ENCODE assay signal across 10 cellular contexts in the genomic region with DNA sequence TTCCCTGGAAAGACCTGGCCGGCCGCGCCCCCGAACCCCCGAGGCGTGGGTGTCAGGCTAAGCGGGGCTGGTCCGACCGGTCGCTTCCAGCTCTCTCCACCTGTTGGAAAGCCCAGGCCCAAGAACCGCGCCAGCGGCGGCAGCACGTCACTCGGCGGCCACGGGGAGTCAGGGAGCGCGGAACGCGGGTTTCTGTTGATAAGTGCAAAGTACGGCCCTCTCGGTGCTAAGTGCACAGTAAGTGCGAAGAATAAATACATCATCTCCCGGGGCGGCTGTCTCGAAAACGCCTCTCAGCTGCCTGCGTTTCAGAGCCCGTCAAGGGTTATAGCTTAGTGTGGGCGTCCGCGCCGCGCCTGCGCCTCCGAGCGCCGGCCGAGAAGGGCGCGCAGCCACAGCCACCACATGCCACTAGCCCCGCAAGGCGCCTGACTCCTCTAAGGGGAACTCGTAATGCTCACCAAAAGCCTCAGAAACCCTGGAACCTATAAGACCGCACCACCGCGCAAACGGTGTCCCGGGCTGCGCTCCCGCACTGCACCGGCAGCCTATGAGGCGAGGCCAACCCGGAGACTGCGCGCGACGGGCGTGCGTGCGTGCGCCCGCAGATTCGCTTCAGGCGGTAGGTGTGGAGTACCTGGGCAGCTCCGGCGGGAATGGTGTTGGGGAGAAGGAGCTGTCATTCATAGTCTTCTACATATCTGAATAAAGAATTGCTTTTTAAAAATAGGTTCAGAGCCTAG. TPM values are rescaled to one million over a fixed set of nuclear protein-coding genes. Genes with fewer than 3 reads are reported as not detected.
DNase-seq lines count a peak whose midpoint lies in the region; ATAC-seq and TF ChIP-seq lines count a peak whose summit lies in the region.
"Had no signal": no experiment of that assay in that cellular context is flagged by ENCODE, and none has a peak within 500 bp of the region (broad histone marks: within the 10 kb centered on the region; RNA-seq: fewer than 3 reads in every experiment).

No MANE protein-coding gene starts in this region.

- ATAC-seq in activated CD8-positive, alpha-beta T cell treated with anti-CD3 and anti-CD28 coated beads for 36 hours, result peak; percentile 20
- ATAC-seq in stimulated activated naive B cell treated with anti-CD40 and anti-IgM and Interleukin-4, amounts not matched to agents 10 μg/mL and 1 μg/mL and 100 μg/mL, for 72 hours (replicated peaks), result no peak
- no peak for ATAC-seq in activated T-helper 17 cell treated with anti-CD3 and anti-CD28 coated beads, Interleukin-2, amount 50 U/mL, for 72 hours (replicated peaks)
- no peak for ATAC-seq in HG02610 (IDR thresholded peaks at IDR 0.05; ENCODE audit: unreplicated experiment)

- H3K9ac ChIP-seq in iPS-20b (ENCODE audit: low read depth, low read length), result no peak overlapping the region
- H3K9ac ChIP-seq: BLaER1 treated with 17β-estradiol and CSF1 and Interleukin-3, amounts not matched to agents 10 nM and 100 nM had no signal

- no peak for DNase-seq in T-helper 1 cell
- peak; percentile 21 for DNase-seq in activated CD8-positive, alpha-beta T cell treated with anti-CD3 and anti-CD28 coated beads for 36 hours
- no peak for DNase-seq in stimulated activated naive B cell treated with anti-CD40 and anti-IgM and Interleukin-4, amounts not matched to agents 10 μg/mL and 1 μg/mL and 100 μg/mL, for 72 hours
- no peak for DNase-seq in medulla oblongata (ENCODE audit: extremely low spot score)

- no peaks in the 10 kb centered on the region for H3K36me3 ChIP-seq in iPS-20b (ENCODE audit: insufficient read depth, low read depth, low read length)
- H3K36me3 ChIP-seq: BLaER1 treated with 17β-estradiol and CSF1 and Interleukin-3, amounts not matched to agents 10 nM and 100 nM had no signal

- peaks cover 2% of the 10 kb centered on the region for H3K4me1 Mint-ChIP-seq in T-helper 1 cell treated with Interleukin-12 subunit alpha and Interleukin-12 subunit beta and Interleukin-4 antibody, amounts not matched to agents 30 μg/mL and 1 μg/mL, for 36 hours (ENCODE audit: low read depth)
- no peaks in the 10 kb centered on the region for H3K4me1 Mint-ChIP-seq in activated CD8-positive, alpha-beta T cell treated with anti-CD3 and anti-CD28 coated beads for 36 hours (ENCODE audit: low read depth)
- peaks cover 10 to 25% of the 10 kb centered on the region in 2 donors for H3K4me1 Mint-ChIP-seq in stimulated activated naive B cell treated with anti-CD40 and anti-IgM and Interleukin-4, amounts not matched to agents 10 μg/mL and 1 μg/mL and 100 μg/mL, for 72 hours
- H3K4me1 Mint-ChIP-seq in activated T-helper 17 cell treated with anti-CD3 and anti-CD28 coated beads, Interleukin-2, amount 50 U/mL, for 72 hours, result no peaks in the 10 kb centered on the region

- peaks cover 2% of the 10 kb centered on the region; the same call in 1 of the 2 replicates for H3K4me1 ChIP-seq in iPS-20b (ENCODE audit: insufficient read depth, low read length)
- H3K4me1 ChIP-seq: BLaER1 treated with 17β-estradiol and CSF1 and Interleukin-3, amounts not matched to agents 10 nM and 100 nM had no signal

- peak overlapping the region; percentile 31 for H3K4me3 Mint-ChIP-seq in T-helper 1 cell treated with Interleukin-12 subunit alpha and Interleukin-12 subunit beta and Interleukin-4 antibody, amounts not matched to agents 30 μg/mL and 1 μg/mL, for 36 hours
- no peak overlapping the region for H3K4me3 Mint-ChIP-seq in activated CD8-positive, alpha-beta T cell treated with anti-CD3 and anti-CD28 coated beads for 36 hours
- H3K4me3 Mint-ChIP-seq in stimulated activated naive B cell treated with anti-CD40 and anti-IgM and Interleukin-4, amounts not matched to agents 10 μg/mL and 1 μg/mL and 100 μg/mL, for 72 hours, result peak overlapping the region; percentile 37 to 41
- no peak overlapping the region for H3K4me3 Mint-ChIP-seq in activated T-helper 17 cell treated with anti-CD3 and anti-CD28 coated beads, Interleukin-2, amount 50 U/mL, for 72 hours
- H3K4me3 Mint-ChIP-seq: activated T-helper 1 cell treated with anti-CD3 and anti-CD28 coated beads, Interleukin-12 subunit alpha, Interleukin-12 subunit beta, Interleukin-2, Interleukin-4 antibody, amounts not matched to agents 30 ng/mL and 10 ng/mL and 1 ng/mL, durations not matched to agents 14 hours and 24 hours and 36 hours had no signal

- CTCF ChIA-PET in activated CD8-positive, alpha-beta T cell treated with anti-CD3 and anti-CD28 coated beads for 36 hours (lab: Charles Lee), result interaction anchor here (1.1 kb wide), 1 partner anchor 9 kb away, joined by 3 read pairs; the partner anchor contains the start of gene TBX18

- POLR2A ChIA-PET in activated CD8-positive, alpha-beta T cell treated with anti-CD3 and anti-CD28 coated beads for 36 hours (lab: Charles Lee), result no interaction called here

- H3K4me3 ChIP-seq in iPS-20b (ENCODE audit: low read length), result peak overlapping the region; percentile 68

- H3K27ac Mint-ChIP-seq in T-helper 1 cell treated with Interleukin-12 subunit alpha and Interleukin-12 subunit beta and Interleukin-4 antibody, amounts not matched to agents 30 μg/mL and 1 μg/mL, for 36 hours, result no peak overlapping the region
- H3K27ac Mint-ChIP-seq in activated CD8-positive, alpha-beta T cell treated with anti-CD3 and anti-CD28 coated beads for 36 hours, result no peak overlapping the region
- H3K27ac Mint-ChIP-seq in stimulated activated naive B cell treated with anti-CD40 and anti-IgM and Interleukin-4, amounts not matched to agents 10 μg/mL and 1 μg/mL and 100 μg/mL, for 72 hours, result peak overlapping the region; percentile 90
- no peak overlapping the region for H3K27ac Mint-ChIP-seq in activated T-helper 17 cell treated with anti-CD3 and anti-CD28 coated beads, Interleukin-2, amount 50 U/mL, for 72 hours
- H3K27ac Mint-ChIP-seq: activated T-helper 1 cell treated with anti-CD3 and anti-CD28 coated beads, Interleukin-12 subunit alpha, Interleukin-12 subunit beta, Interleukin-2, Interleukin-4 antibody, amounts not matched to agents 30 ng/mL and 10 ng/mL and 1 ng/mL, durations not matched to agents 14 hours and 24 hours and 36 hours had no signal

- no peaks in the 10 kb centered on the region; the same call in 1 of the 2 replicates for H3K9me3 ChIP-seq in iPS-20b (ENCODE audit: insufficient read depth, low read depth, low read length)

- TF ChIP-seq CTCF in activated CD8-positive, alpha-beta T cell treated with anti-CD3 and anti-CD28 coated beads for 36 hours (IDR thresholded peaks at IDR 0.05), result no peak

- H3K36me3 Mint-ChIP-seq in T-helper 1 cell treated with Interleukin-12 subunit alpha and Interleukin-12 subunit beta and Interleukin-4 antibody, amounts not matched to agents 30 μg/mL and 1 μg/mL, for 36 hours (ENCODE audit: low read depth), result peaks cover 3% of the 10 kb centered on the region
- H3K36me3 Mint-ChIP-seq in activated CD8-positive, alpha-beta T cell treated with anti-CD3 and anti-CD28 coated beads for 36 hours (ENCODE audit: low read depth), result no peaks in the 10 kb centered on the region
- peaks cover 0 to 5% of the 10 kb centered on the region in 2 donors for H3K36me3 Mint-ChIP-seq in stimulated activated naive B cell treated with anti-CD40 and anti-IgM and Interleukin-4, amounts not matched to agents 10 μg/mL and 1 μg/mL and 100 μg/mL, for 72 hours
- no peaks in the 10 kb centered on the region for H3K36me3 Mint-ChIP-seq in activated T-helper 17 cell treated with anti-CD3 and anti-CD28 coated beads, Interleukin-2, amount 50 U/mL, for 72 hours (ENCODE audit: low read depth)

- peaks cover 12% of the 10 kb centered on the region for H3K9me3 Mint-ChIP-seq in T-helper 1 cell treated with Interleukin-12 subunit alpha and Interleukin-12 subunit beta and Interleukin-4 antibody, amounts not matched to agents 30 μg/mL and 1 μg/mL, for 36 hours
- H3K9me3 Mint-ChIP-seq in activated CD8-positive, alpha-beta T cell treated with anti-CD3 and anti-CD28 coated beads for 36 hours, result no peaks in the 10 kb centered on the region
- peaks cover 0 to 5% of the 10 kb centered on the region in 2 donors for H3K9me3 Mint-ChIP-seq in stimulated activated naive B cell treated with anti-CD40 and anti-IgM and Interleukin-4, amounts not matched to agents 10 μg/mL and 1 μg/mL and 100 μg/mL, for 72 hours
- peaks cover 4% of the 10 kb centered on the region for H3K9me3 Mint-ChIP-seq in activated T-helper 17 cell treated with anti-CD3 and anti-CD28 coated beads, Interleukin-2, amount 50 U/mL, for 72 hours

- no peak overlapping the region for H3K27ac ChIP-seq in iPS-20b (ENCODE audit: low read length)
- H3K27ac ChIP-seq: BLaER1 treated with 17β-estradiol and CSF1 and Interleukin-3, amounts not matched to agents 10 nM and 100 nM had no signal

- H3K27me3 Mint-ChIP-seq in T-helper 1 cell treated with Interleukin-12 subunit alpha and Interleukin-12 subunit beta and Interleukin-4 antibody, amounts not matched to agents 30 μg/mL and 1 μg/mL, for 36 hours (ENCODE audit: low read depth), result peaks cover 72% of the 10 kb centered on the region
- H3K27me3 Mint-ChIP-seq in activated CD8-positive, alpha-beta T cell treated with anti-CD3 and anti-CD28 coated beads for 36 hours, result peaks cover 60% of the 10 kb centered on the region
- H3K27me3 Mint-ChIP-seq in stimulated activated naive B cell treated with anti-CD40 and anti-IgM and Interleukin-4, amounts not matched to agents 10 μg/mL and 1 μg/mL and 100 μg/mL, for 72 hours, result peaks cover 68 to 86% of the 10 kb centered on the region in 2 donors
- peaks cover 59% of the 10 kb centered on the region for H3K27me3 Mint-ChIP-seq in activated T-helper 17 cell treated with anti-CD3 and anti-CD28 coated beads, Interleukin-2, amount 50 U/mL, for 72 hours

- H3K27me3 ChIP-seq in iPS-20b (ENCODE audit: insufficient read depth, low read length), result peaks cover 100% of the 10 kb centered on the region

- intact Hi-C loops in activated CD8-positive, alpha-beta T cell treated with anti-CD3 and anti-CD28 coated beads for 36 hours (cut with micrococcal nuclease), result no loop called here

RNA-seq across cellular contexts. Expression of gene TBX18, which starts 9.2 kb away (rescaled TPM):
- total RNA-seq in activated CD8-positive, alpha-beta T cell treated with anti-CD3 and anti-CD28 coated beads for 36 hours, result not detected
- total RNA-seq in activated T-helper 17 cell treated with anti-CD3 and anti-CD28 coated beads, Interleukin-2, amount 50 U/mL, for 72 hours, result not detected
- total RNA-seq: activated T-helper 1 cell treated with anti-CD3 and anti-CD28 coated beads, Interleukin-12 subunit alpha, Interleukin-12 subunit beta, Interleukin-2, Interleukin-4 antibody, amounts not matched to agents 30 ng/mL and 10 ng/mL and 1 ng/mL, durations not matched to agents 14 hours and 24 hours and 36 hours had no signal

Comparison
In these comparisons a context has a peak if more than half of its experiments do, and no peak if none do; other contexts are left out.
1. H3K4me3 Mint-ChIP-seq: peak in T-helper 1 cell treated with Interleukin-12 subunit alpha and Interleukin-12 subunit beta and Interleukin-4 antibody, amounts not matched to agents 30 μg/mL and 1 μg/mL, for 36 hours (single experiment) and stimulated activated naive B cell treated with anti-CD40 and anti-IgM and Interleukin-4, amounts not matched to agents 10 μg/mL and 1 μg/mL and 100 μg/mL, for 72 hours (2 of 2); none in activated CD8-positive, alpha-beta T cell treated with anti-CD3 and anti-CD28 coated beads for 36 hours (single experiment) and activated T-helper 17 cell treated with anti-CD3 and anti-CD28 coated beads, Interleukin-2, amount 50 U/mL, for 72 hours (single experiment).